17 cellular contexts compared by ENCODE assay signal in genomic region chr20:8664778-8665177, GRCh38.
DNase-seq lines count a peak whose midpoint lies in the region; ATAC-seq, FAIRE-seq and TF ChIP-seq lines count a peak whose summit lies in the region.
"Had no signal": no experiment of that assay in that cellular context is flagged by ENCODE, and none has a peak within 500 bp of the region (broad histone marks: within the 10 kb centered on the region; RNA-seq: fewer than 3 reads in every experiment).

No MANE protein-coding gene starts in this region.

- peaks cover 15% of the 10 kb centered on the region for H3K4me1 Mint-ChIP-seq in HFFc6 (ENCODE audit: low read depth)
- H3K4me1 Mint-ChIP-seq in activated naive CD8-positive, alpha-beta T cell treated with anti-CD3 and anti-CD28 coated beads for 36 hours, result no peaks in the 10 kb centered on the region
- H3K4me1 Mint-ChIP-seq: activated naive CD8-positive, alpha-beta T cell treated with anti-CD3 and anti-CD28 coated beads, Interleukin-2, amount 10 ng/mL, durations not matched to agents 7 days and 5 days had no signal

- DNase-seq in ELR (ENCODE audit: low read depth) (peak; percentile 35), HFFc6 (no peak), SK-N-DZ (ENCODE audit: low spot score) (peak; percentile 30), iPS DF 4.7 (ENCODE audit: extremely low read depth, low spot score) (peak; percentile 2), RCC 7860 (ENCODE audit: low spot score) (no peak)
- no peak for DNase-seq in stimulated activated CD4-positive, alpha-beta T cell treated with anti-CD3 and anti-CD28 coated beads, Interleukin-4, amount 100 ng/mL, for 4 hours
- no peak for DNase-seq in activated naive CD8-positive, alpha-beta T cell treated with anti-CD3 and anti-CD28 coated beads for 36 hours
- DNase-seq: activated CD8-positive, alpha-beta T cell treated with anti-CD3 and anti-CD28 coated beads for 36 hours; activated naive CD8-positive, alpha-beta T cell treated with anti-CD3 and anti-CD28 coated beads, Interleukin-2, amount 10 ng/mL, durations not matched to agents 7 days and 5 days; activated T-cell treated with anti-CD3 and anti-CD28 coated beads, Interleukin-2, amount 50 U/mL, for 48 hours; midbrain; NCI-H2029 treated with DMSO at 0.1 percent for 48 hours; Peyer's patch; stimulated activated naive CD4-positive, alpha-beta T cell had no signal

- no peaks in the 10 kb centered on the region for H3K27me3 Mint-ChIP-seq in HFFc6 (ENCODE audit: insufficient read depth)
- H3K27me3 Mint-ChIP-seq in activated naive CD8-positive, alpha-beta T cell treated with anti-CD3 and anti-CD28 coated beads for 36 hours, result no peaks in the 10 kb centered on the region
- H3K27me3 Mint-ChIP-seq: activated CD8-positive, alpha-beta T cell treated with anti-CD3 and anti-CD28 coated beads for 36 hours; activated naive CD8-positive, alpha-beta T cell treated with anti-CD3 and anti-CD28 coated beads, Interleukin-2, amount 10 ng/mL, durations not matched to agents 7 days and 5 days; type B pancreatic cell had no signal

- no peak overlapping the region for H3K4me3 Mint-ChIP-seq in HFFc6
- H3K4me3 Mint-ChIP-seq in activated naive CD8-positive, alpha-beta T cell treated with anti-CD3 and anti-CD28 coated beads for 36 hours, result no peak overlapping the region
- H3K4me3 Mint-ChIP-seq: activated CD8-positive, alpha-beta T cell treated with anti-CD3 and anti-CD28 coated beads for 36 hours; activated naive CD8-positive, alpha-beta T cell treated with anti-CD3 and anti-CD28 coated beads, Interleukin-2, amount 10 ng/mL, durations not matched to agents 7 days and 5 days; type B pancreatic cell had no signal

- H3K27ac Mint-ChIP-seq in HFFc6, result no peak overlapping the region
- H3K27ac Mint-ChIP-seq in activated naive CD8-positive, alpha-beta T cell treated with anti-CD3 and anti-CD28 coated beads for 36 hours, result no peak overlapping the region
- H3K27ac Mint-ChIP-seq: activated CD8-positive, alpha-beta T cell treated with anti-CD3 and anti-CD28 coated beads for 36 hours; activated naive CD8-positive, alpha-beta T cell treated with anti-CD3 and anti-CD28 coated beads, Interleukin-2, amount 10 ng/mL, durations not matched to agents 7 days and 5 days; type B pancreatic cell had no signal

- ATAC-seq in GM18502 (IDR thresholded peaks at IDR 0.05; ENCODE audit: poor library complexity, unreplicated experiment), result no peak
- ATAC-seq: activated CD8-positive, alpha-beta T cell treated with anti-CD3 and anti-CD28 coated beads for 36 hours had no signal

- H3K9me3 Mint-ChIP-seq in HFFc6, result no peaks in the 10 kb centered on the region
- no peaks in the 10 kb centered on the region for H3K9me3 Mint-ChIP-seq in activated naive CD8-positive, alpha-beta T cell treated with anti-CD3 and anti-CD28 coated beads for 36 hours
- H3K9me3 Mint-ChIP-seq: activated CD8-positive, alpha-beta T cell treated with anti-CD3 and anti-CD28 coated beads for 36 hours; activated naive CD8-positive, alpha-beta T cell treated with anti-CD3 and anti-CD28 coated beads, Interleukin-2, amount 10 ng/mL, durations not matched to agents 7 days and 5 days; type B pancreatic cell had no signal

- no peak for FAIRE-seq in RCC 7860 (lab: Jason Lieb, UNC)
- FAIRE-seq: HTR-8/SVneo had no signal

- TF ChIP-seq CTCF in HFFc6 (IDR thresholded peaks at IDR 0.05), result peak; percentile 35; the same call in 1 of the 2 replicates

- peaks cover 8% of the 10 kb centered on the region; the same call in 1 of the 2 replicates for H3K36me3 Mint-ChIP-seq in HFFc6 (ENCODE audit: low read depth)
- no peaks in the 10 kb centered on the region for H3K36me3 Mint-ChIP-seq in activated naive CD8-positive, alpha-beta T cell treated with anti-CD3 and anti-CD28 coated beads for 36 hours
- H3K36me3 Mint-ChIP-seq: activated naive CD8-positive, alpha-beta T cell treated with anti-CD3 and anti-CD28 coated beads, Interleukin-2, amount 10 ng/mL, durations not matched to agents 7 days and 5 days had no signal

Comparison
In these comparisons a context has a peak if more than half of its experiments do, and no peak if none do; other contexts are left out.
1. DNase-seq: peak in ELR (single experiment), SK-N-DZ (single experiment) and iPS DF 4.7 (single experiment); none in HFFc6 (single experiment), RCC 7860 (single experiment), stimulated activated CD4-positive, alpha-beta T cell treated with anti-CD3 and anti-CD28 coated beads, Interleukin-4, amount 100 ng/mL, for 4 hours (0 of 2) and activated naive CD8-positive, alpha-beta T cell treated with anti-CD3 and anti-CD28 coated beads for 36 hours (single experiment).